ENCODE assay signal across 1 cellular context in genomic region chr13:31225180-31225579, GRCh38.
TF ChIP-seq lines count a peak whose summit lies in the region.

No MANE protein-coding gene starts in this region.

TF ChIP-seq in GM23338, 12 proteins besides CTCF, POLR2A, EP300 and RAD21 (continued from another document):
- TF ChIP-seq ZNF462 (CRISPR knock-in tag; IDR thresholded peaks at IDR 0.05) (no peak), ETS1 (IDR thresholded peaks at IDR 0.05) (no peak), EZH2 (IDR thresholded peaks at IDR 0.05; ENCODE audit: low read depth, unreplicated experiment) (no peak), REST (IDR thresholded peaks at IDR 0.05; ENCODE audit: unreplicated experiment) (no peak), ZNF114 (CRISPR knock-in tag; IDR thresholded peaks at IDR 0.05) (no peak), POLR2AphosphoS5 (IDR thresholded peaks at IDR 0.05; ENCODE audit: low read depth) (no peak), STAT1 (IDR thresholded peaks at IDR 0.05; ENCODE audit: unreplicated experiment) (no peak), ZNF331 (CRISPR knock-in tag; IDR thresholded peaks at IDR 0.05; ENCODE audit: low read depth) (no peak)
TF ChIP-seq in GM23338: peak in this region for 0.
